In the genomic region with DNA sequence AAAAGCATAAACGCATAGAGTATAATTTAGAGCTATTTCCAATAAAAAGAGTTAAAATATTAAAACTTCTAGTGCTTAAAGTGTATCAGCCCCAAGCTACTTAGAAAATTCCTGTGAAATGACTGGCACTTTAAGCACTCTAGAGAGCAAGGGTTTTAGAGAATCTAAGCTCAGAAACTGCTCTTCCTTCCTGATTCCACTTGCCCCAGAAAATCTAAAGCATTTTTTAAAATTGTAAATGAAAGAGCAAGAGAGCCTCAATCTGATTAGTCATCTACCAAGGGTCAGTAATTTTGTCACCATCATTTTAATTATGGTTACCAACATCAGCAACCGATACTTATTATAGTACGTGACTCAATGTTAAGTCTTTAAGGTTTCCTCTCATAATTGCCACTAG, we compare ENCODE assay signal across 21 cellular contexts. TPM values are rescaled to one million over a fixed set of nuclear protein-coding genes. Genes with fewer than 3 reads are reported as not detected.
DNase-seq lines count a peak whose midpoint lies in the region; ATAC-seq and TF ChIP-seq lines count a peak whose summit lies in the region.
"Had no signal": no experiment of that assay in that cellular context is flagged by ENCODE, and none has a peak within 500 bp of the region (broad histone marks: within the 10 kb centered on the region; RNA-seq: fewer than 3 reads in every experiment).

No MANE protein-coding gene starts in this region.

- H2BK120ac ChIP-seq in mesenchymal stem cell (ENCODE audit: low read depth, low read length): no peak overlapping the region

- H3K27me3 ChIP-seq in GM23248 (replicated peaks; ENCODE audit: insufficient read depth) (no peaks in the 10 kb centered on the region), adipocyte (replicated peaks; ENCODE audit: control insufficient read depth, insufficient read depth, low read length) (peaks cover 2% of the 10 kb centered on the region), mesenchymal stem cell (ENCODE audit: control insufficient read depth in 1 of 2, insufficient read depth in 1 of 2, low read length in 2 of 2) (peaks cover 0 to 6% of the 10 kb centered on the region in 2 experiments)
- H3K27me3 ChIP-seq: Peyer's patch had no signal

- no peak overlapping the region for H2BK15ac ChIP-seq in mesenchymal stem cell (ENCODE audit: low read depth, poor library complexity, severe bottlenecking)

- 38 to 39% methylated on average over 3 of the region's 3 CpGs for WGBS in GM23248 (ENCODE audit: low coverage in 1 of 2, low lambda C conversion rate in 2 of 2, missing lambda C conversion rate in 2 of 2), 2 experiments
- WGBS in mesenchymal stem cell: no CpG with 5 or more reads among the region's 3 CpGs

- H3K9ac ChIP-seq in GM23248 (no peak overlapping the region), adipocyte (ENCODE audit: low read length) (no peak overlapping the region), mesenchymal stem cell (ENCODE audit: low read length) (no peak overlapping the region)

- H3K27ac ChIP-seq in GM23248 (no peak overlapping the region), mesenchymal stem cell (ENCODE audit: low read length, poor library complexity, severe bottlenecking) (peak overlapping the region; percentile 49)
- H3K27ac ChIP-seq: A549, Peyer's patch had no signal

- no peak for ATAC-seq in GM19351 (IDR thresholded peaks at IDR 0.05; ENCODE audit: unreplicated experiment)
- ATAC-seq: A549, K562 had no signal

- H3K36me3 ChIP-seq in GM23248 (ENCODE audit: low read depth) (no peaks in the 10 kb centered on the region), adipocyte (ENCODE audit: control insufficient read depth, insufficient read depth, low read length, severe bottlenecking) (peaks cover 11% of the 10 kb centered on the region), mesenchymal stem cell (ENCODE audit: control insufficient read depth in 1 of 2, insufficient read depth in 2 of 2, low read depth in 1 of 2, low read length in 2 of 2) (peaks cover 17 to 19% of the 10 kb centered on the region in 2 experiments)

- no peaks in the 10 kb centered on the region for H3K9me2 ChIP-seq in GM23248 (ENCODE audit: insufficient read depth)

- H2AK5ac ChIP-seq in mesenchymal stem cell (ENCODE audit: low read length, severe bottlenecking): no peak overlapping the region

- H2AFZ ChIP-seq in GM23248 (no peak overlapping the region), mesenchymal stem cell (ENCODE audit: low read depth, low read length) (no peak overlapping the region)

- no peak overlapping the region for H4K91ac ChIP-seq in mesenchymal stem cell (ENCODE audit: low read length)

- no peaks in the 10 kb centered on the region for H3F3A ChIP-seq in GM23248 (ENCODE audit: insufficient read depth)

- no peak overlapping the region for H2BK5ac ChIP-seq in mesenchymal stem cell (ENCODE audit: low read depth, low read length, poor library complexity, severe bottlenecking)

- no peak overlapping the region for H3K4me3 ChIP-seq in AG10803 (ENCODE audit: low read length)
- H3K4me3 ChIP-seq in GM23248: no peak overlapping the region
- H3K4me3 ChIP-seq in adipocyte (ENCODE audit: low read length): no peak overlapping the region
- no peak overlapping the region for H3K4me3 ChIP-seq in mesenchymal stem cell (ENCODE audit: insufficient read depth in 1 of 2, low read depth in 1 of 2, low read length in 2 of 2)
- H3K4me3 ChIP-seq: A549, K562, Peyer's patch had no signal

- no peaks in the 10 kb centered on the region for H3K79me2 ChIP-seq in GM23248 (ENCODE audit: insufficient read depth)

- H3K4me1 ChIP-seq in GM23248 (ENCODE audit: insufficient read depth) (no peaks in the 10 kb centered on the region; the same call in 1 of the 2 replicates), adipocyte (ENCODE audit: control insufficient read depth, insufficient read depth, low read length) (no peaks in the 10 kb centered on the region), mesenchymal stem cell (ENCODE audit: control insufficient read depth, insufficient read depth, low read depth, low read length) (peaks cover 1% of the 10 kb centered on the region)
- H3K4me1 ChIP-seq: A549, Peyer's patch had no signal

- H3K9me3 ChIP-seq in GM23248 (ENCODE audit: low read depth) (no peaks in the 10 kb centered on the region), adipocyte (ENCODE audit: control insufficient read depth, low read length) (no peaks in the 10 kb centered on the region), mesenchymal stem cell (ENCODE audit: control insufficient read depth, low read length) (no peaks in the 10 kb centered on the region)
- H3K9me3 ChIP-seq: A549, Peyer's patch had no signal

- in situ Hi-C loops in GM23248 (cut with MboI): no loop called here
- in situ Hi-C loops in GM13977 (cut with MboI; ENCODE audit: low pct_unique_long_range_greater_than_20kb, low sequenced_read_pairs, unreplicated experiment): no loop called here

- no peak overlapping the region for H3K23ac ChIP-seq in mesenchymal stem cell (ENCODE audit: low read length in 2 of 2)

- no peaks in the 10 kb centered on the region for H4K20me1 ChIP-seq in GM23248 (ENCODE audit: insufficient read depth)

- no peak overlapping the region for H3K4ac ChIP-seq in mesenchymal stem cell (ENCODE audit: low read depth in 1 of 2, low read length in 2 of 2)

- H3K4me2 ChIP-seq in GM23248 (ENCODE audit: unreplicated experiment): no peak overlapping the region
- no peak overlapping the region for H3K4me2 ChIP-seq in mesenchymal stem cell (ENCODE audit: low read length, poor library complexity, severe bottlenecking)
- H3K4me2 ChIP-seq: A549 had no signal

- H3K14ac ChIP-seq in mesenchymal stem cell (ENCODE audit: low read length in 2 of 2): no peak overlapping the region

- TF ChIP-seq CTCF in AG10803 (conservative IDR thresholded peaks at IDR 0.05; ENCODE audit: low read length): no peak
- no peak for TF ChIP-seq CTCF in GM13977 (IDR thresholded peaks at IDR 0.05; ENCODE audit: extremely low read depth, insufficient read depth, missing control alignments)

- H4K8ac ChIP-seq in mesenchymal stem cell (ENCODE audit: low read length): no peak overlapping the region

- peak; percentile 60 for DNase-seq in AG10803 (ENCODE audit: low read depth)
- DNase-seq in GM23248: peak; percentile 28
- peak; percentile 20 for DNase-seq in adipocyte (ENCODE audit: low read depth)
- peak; percentile 1 for DNase-seq in mesenchymal stem cell
- no peak for DNase-seq in germinal center (ENCODE audit: low spot score)
- DNase-seq in DMS153 treated with DMSO at 0.1 percent for 48 hours (lab: John Stamatoyannopoulos, UW; ENCODE audit: unreplicated experiment): no peak
- DNase-seq in GM13977 (ENCODE audit: low spot score): no peak
- DNase-seq: AML-193; Calu3; CD4-positive, CD25-positive, alpha-beta regulatory T cell; GOT3; NCI-H1048; NCI-H1436 treated with DMSO at 0.1 percent for 48 hours; NCI-H2029 treated with DMSO at 0.1 percent for 48 hours; NCI-H510A treated with DMSO at 0.1 percent for 48 hours; Peyer's patch; SHP77 treated with DMSO at 0.1 percent for 48 hours had no signal

- H3K79me1 ChIP-seq in mesenchymal stem cell (replicated peaks; ENCODE audit: low read length, poor library complexity, severe bottlenecking): no peaks in the 10 kb centered on the region

- no peak overlapping the region for H3K18ac ChIP-seq in mesenchymal stem cell (ENCODE audit: low read depth in 1 of 2, low read length in 2 of 2)

- no peak overlapping the region for H2BK12ac ChIP-seq in mesenchymal stem cell (ENCODE audit: low read length in 2 of 2)

RNA-seq across cellular contexts. Expression of gene CTPS2, which starts 25.0 kb away (rescaled TPM):
- total RNA-seq in GM23248 (2014; rRNA removed; shearing (Covaris generic)): 5.8 and 8.0 TPM in 2 replicates
- 3.7 and 4.4 TPM in 2 replicates for polyA plus RNA-seq in GM23248 (2016; fragmentation: Nextera tagmentation; extraction: Ambion mirVana)
- polyA plus RNA-seq in mesenchymal stem cell (2013, experiment 1 of 2): 7.2 TPM
- polyA plus RNA-seq in mesenchymal stem cell (2013, experiment 2 of 2): 7.0 TPM

RNA-seq across cellular contexts. Expression of gene SYAP1, which starts 31.9 kb away (rescaled TPM):
- 24.4 and 30.8 TPM in 2 replicates for total RNA-seq in GM23248 (2014; rRNA removed; shearing (Covaris generic))
- 32.1 and 36.4 TPM in 2 replicates for polyA plus RNA-seq in GM23248 (2016; fragmentation: Nextera tagmentation; extraction: Ambion mirVana)
- 20.9 TPM for polyA plus RNA-seq in mesenchymal stem cell (2013, experiment 1 of 2)
- 21.5 TPM for polyA plus RNA-seq in mesenchymal stem cell (2013, experiment 2 of 2)

RNA-seq across cellular contexts. Expression of gene S100G, which starts 37.6 kb away (rescaled TPM):
- total RNA-seq in GM23248 (2014; rRNA removed; shearing (Covaris generic)): not detected in 2 replicates
- not detected in 2 replicates for polyA plus RNA-seq in GM23248 (2016; fragmentation: Nextera tagmentation; extraction: Ambion mirVana)
- not detected for polyA plus RNA-seq in mesenchymal stem cell (2013, experiment 1 of 2)
- not detected for polyA plus RNA-seq in mesenchymal stem cell (2013, experiment 2 of 2)
- total RNA-seq: Calu3; CD4-positive, CD25-positive, alpha-beta regulatory T cell; G401; K562; Peyer's patch had no signal
- polyA plus RNA-seq: A549; CD4-positive, CD25-positive, alpha-beta regulatory T cell; K562 had no signal

Comparison
In these comparisons a context has a peak if more than half of its experiments do, and no peak if none do; other contexts are left out.
1. DNase-seq: peak in AG10803 (single experiment), GM23248 (single experiment), adipocyte (single experiment) and mesenchymal stem cell (single experiment); none in germinal center (single experiment), DMS153 treated with DMSO at 0.1 percent for 48 hours (single experiment) and GM13977 (single experiment).